ENCODE assay signal across 7 cellular contexts in genomic region chr1:150151291-150152181, GRCh38. TPM values are rescaled to one million over a fixed set of nuclear protein-coding genes. Genes with fewer than 3 reads are reported as not detected.
DNase-seq lines count a peak whose midpoint lies in the region; ATAC-seq, FAIRE-seq and TF ChIP-seq lines count a peak whose summit lies in the region.

No MANE protein-coding gene starts in this region.

- H2BK120ac ChIP-seq in H1 (replicated peaks; ENCODE audit: low read depth, low read length) = no peak overlapping the region

- no peak for TF ChIP-seq EP300 in H1 (IDR thresholded peaks at IDR 0.05; ENCODE audit: borderline replicate concordance in 1 of 2, low read depth in 2 of 2, low read length in 2 of 2)

- H3K9me3 ChIP-seq in HCT116 (ENCODE audit: control insufficient read depth in 1 of 2, insufficient read depth in 1 of 2, low read depth in 1 of 2, low read length in 2 of 2) (no peaks in the 10 kb centered on the region), H1 (ENCODE audit: insufficient read depth in 2 of 2, low read depth in 1 of 2, low read length in 1 of 2) (no peaks in the 10 kb centered on the region), neural progenitor cell (ENCODE audit: low read depth) (no peaks in the 10 kb centered on the region)

- POLR2A ChIA-PET in HCT116 (lab: Charles Lee) (no interaction called here), H1 (lab: Charles Lee; ENCODE audit: partially characterized antibody) (interaction anchor here (0.7 to 6.4 kb wide), 5 partner anchors 12 to 302 kb away, joined by 3 to 87 read pairs (median 5); a partner anchor contains a TSS)

- intact Hi-C loops in HCT116 (cut with micrococcal nuclease) = no loop called here

- peak overlapping the region; percentile 98 for H3K4me3 Mint-ChIP-seq in neural progenitor cell

- H3K18ac ChIP-seq in H1 (ENCODE audit: extremely low read depth, low read length) = no peak overlapping the region

- peak overlapping the region; percentile 99 for H3K27ac Mint-ChIP-seq in neural progenitor cell

- H2AK5ac ChIP-seq in H1 (ENCODE audit: low read depth, low read length) = no peak overlapping the region

- no peak overlapping the region for H3K23ac ChIP-seq in H1 (ENCODE audit: insufficient read length)

- TF ChIP-seq CTCF in HCT116 (IDR thresholded peaks at IDR 0.05 in 2 of 3, conservative IDR thresholded peaks at IDR 0.05 in 1 of 3; ENCODE audit: borderline replicate concordance in 1 of 3, insufficient read depth in 1 of 3, low read depth in 2 of 3, low read length in 2 of 3) (no peak), H1 (IDR thresholded peaks at IDR 0.05; ENCODE audit: control extremely low read depth in 1 of 3, insufficient read depth in 1 of 3, low read depth in 1 of 3, low read length in 3 of 3) (no peak), neural progenitor cell (IDR thresholded peaks at IDR 0.05) (no peak)

- H3K4me3 ChIP-seq in HCT116 (replicated peaks in 1 of 2; ENCODE audit: low read depth in 1 of 2, low read length in 2 of 2) (no peak overlapping the region), H1 (ENCODE audit: extremely low read depth in 1 of 4, insufficient read depth in 2 of 4, low read depth in 3 of 4, low read length in 4 of 4) (peak overlapping the region; percentile 73 to 99 (median 79)), neural progenitor cell (peak overlapping the region; percentile 95)

- BruUV-seq in HCT116 (replicated peaks; lab: Mats Ljungman, UMichigan) = TSS peak; percentile 38

- no peak for TF ChIP-seq RAD21 in HCT116 (IDR thresholded peaks at IDR 0.05; ENCODE audit: low read depth)
- TF ChIP-seq RAD21 in H1 (IDR thresholded peaks at IDR 0.05 in 1 of 2, conservative IDR thresholded peaks at IDR 0.05 in 1 of 2; ENCODE audit: low read depth in 2 of 2, low read length in 2 of 2) = no peak

- no peaks in the 10 kb centered on the region for H3K79me2 ChIP-seq in HCT116 (ENCODE audit: insufficient read depth, low read length)
- peaks cover 0 to 19% of the 10 kb centered on the region in 2 experiments; a peak in 2 of 4 replicates for H3K79me2 ChIP-seq in H1 (ENCODE audit: control insufficient read depth in 1 of 2, insufficient read depth in 2 of 2, low read length in 2 of 2)
- H3K79me2 ChIP-seq in neural progenitor cell (ENCODE audit: low read depth) = peaks cover 53% of the 10 kb centered on the region

- peaks cover 14% of the 10 kb centered on the region for H3K23me2 ChIP-seq in H1 (ENCODE audit: low read depth, low read length)

- H3F3A ChIP-seq in neural progenitor cell (ENCODE audit: low read depth) = peaks cover 18% of the 10 kb centered on the region

- H4K91ac ChIP-seq in H1 (replicated peaks; ENCODE audit: insufficient read length, low read length) = peak overlapping the region; percentile 5

- CTCF ChIA-PET in HCT116 (lab: Charles Lee) (no interaction called here), H1 (lab: Charles Lee; ENCODE audit: partially characterized antibody) (interaction anchor here (1.0 to 4.1 kb wide), 4 partner anchors 10 to 50 kb away, joined by 3 to 20 read pairs (median 5); no protein-coding TSS in a partner anchor)

- H3K9ac ChIP-seq in HCT116 (ENCODE audit: low read length) (no peak overlapping the region), H1 (replicated peaks in 1 of 4; ENCODE audit: extremely low read depth in 1 of 4, low read depth in 3 of 4, low read length in 3 of 4) (peak overlapping the region in 2 of 4 experiments; percentile 74 to 79; a peak in 3 of 7 replicates), neural progenitor cell (peak overlapping the region; percentile 83)

- H4K20me1 ChIP-seq in HCT116 (ENCODE audit: insufficient read depth) = no peaks in the 10 kb centered on the region
- peaks cover 0 to 5% of the 10 kb centered on the region in 2 experiments for H4K20me1 ChIP-seq in H1 (replicated peaks in 1 of 2; ENCODE audit: control insufficient read depth in 1 of 2, insufficient read depth in 2 of 2, low read length in 2 of 2)
- H4K20me1 ChIP-seq in neural progenitor cell (ENCODE audit: low read depth) = peaks cover 46% of the 10 kb centered on the region

- no peaks in the 10 kb centered on the region for H3K9me2 ChIP-seq in HCT116 (ENCODE audit: insufficient read depth)

- no peak overlapping the region; the same call in 1 of the 2 replicates for H2BK12ac ChIP-seq in H1 (ENCODE audit: low read depth, low read length)

- H3K56ac ChIP-seq in H1 (replicated peaks; ENCODE audit: insufficient read length, low read depth, low read length) = no peak overlapping the region

- 0 out of 2 replicates have a peak overlapping the region, but pooled peaks have one; percentile 31 for H2BK15ac ChIP-seq in H1 (ENCODE audit: low read length)

- DNase-seq in HCT116 (ENCODE audit: low read depth, low spot score) (no peak), H1 (ENCODE audit: low read depth in 1 of 2, low spot score in 2 of 2) (no peak), neural progenitor cell (ENCODE audit: low spot score) (no peak), ureter (ENCODE audit: low spot score) (peak; percentile 63)
- DNase-seq in activated CD4-positive, alpha-beta T cell treated with anti-CD3 and anti-CD28 coated beads, Interleukin-2, amount 50 U/mL, for 1 hour = peak; percentile 69

- no peaks in the 10 kb centered on the region for H3K9me3 Mint-ChIP-seq in neural progenitor cell

- H3K27me3 Mint-ChIP-seq in neural progenitor cell (ENCODE audit: insufficient read depth, low read depth) = peaks cover 11% of the 10 kb centered on the region

- 69% methylated on average over 15 of the region's 15 CpGs; no CpG with 5 or more reads in 1 of the 2 experiments for WGBS in H1 (ENCODE audit: extremely low coverage in 1 of 2, insufficient coverage in 1 of 2, insufficient read length in 1 of 2, insufficient replicate concordance in 2 of 2, low coverage in 1 of 2, low lambda C conversion rate in 2 of 2, missing lambda C conversion rate in 1 of 2), 2 experiments

- no peak for FAIRE-seq in H1 (lab: Jason Lieb, UNC)

- H3K27ac ChIP-seq in HCT116 (ENCODE audit: low read depth, low read length) = no peak overlapping the region
- H3K27ac ChIP-seq in H1 (ENCODE audit: low read depth, low read length) = no peak overlapping the region
- no peak overlapping the region for H3K27ac ChIP-seq in neural progenitor cell

- H3K36me3 Mint-ChIP-seq in neural progenitor cell = peaks cover 41% of the 10 kb centered on the region

- H2BK20ac ChIP-seq in H1 (ENCODE audit: low read length) = no peak overlapping the region

- H3K27me3 ChIP-seq in HCT116 (ENCODE audit: insufficient read depth, low read length) (no peaks in the 10 kb centered on the region), H1 (replicated peaks in 1 of 4; ENCODE audit: control insufficient read depth in 3 of 4, extremely low read depth in 1 of 4, insufficient read depth in 3 of 4, low read length in 3 of 4) (peaks cover 0 to 2% (median 0%) of the 10 kb centered on the region in 4 experiments; a peak in 1 of 7 replicates), neural progenitor cell (no peaks in the 10 kb centered on the region)

- TF ChIP-seq POLR2A in HCT116 (IDR thresholded peaks at IDR 0.05; ENCODE audit: borderline replicate concordance, extremely low read depth, insufficient read depth, insufficient read length) (no peak), H1 (IDR thresholded peaks at IDR 0.05; ENCODE audit: control extremely low read depth in 1 of 2, low read depth in 2 of 2, low read length in 2 of 2) (peak in 1 of 2 experiments; percentile 13; a peak in 1 of 3 replicates)

- H3K36me3 ChIP-seq in HCT116 (ENCODE audit: control insufficient read depth in 1 of 2, insufficient read depth in 2 of 2, low read length in 2 of 2) (no peaks in the 10 kb centered on the region; a peak in 1 of 4 replicates), H1 (ENCODE audit: control insufficient read depth in 2 of 4, insufficient read depth in 4 of 4, low read length in 3 of 4) (peaks cover 7 to 33% (median 25%) of the 10 kb centered on the region in 4 experiments; a peak in 6 of 8 replicates), neural progenitor cell (peaks cover 6% of the 10 kb centered on the region)

- RAD21 ChIA-PET in HCT116 (lab: Charles Lee; ENCODE audit: low non-redundant PET in 1 of 2, low total read pairs in 2 of 2, uncharacterized antibody in 2 of 2, unreplicated experiment in 2 of 2) = no interaction called here

- ATAC-seq in HCT116 (no peak), GM18858 (IDR thresholded peaks at IDR 0.05; ENCODE audit: unreplicated experiment) (no peak), GM21381 (IDR thresholded peaks at IDR 0.05; ENCODE audit: unreplicated experiment) (no peak)

- peaks cover 6 to 15% of the 10 kb centered on the region in 2 experiments; a peak in 3 of 4 replicates for H3K4me1 ChIP-seq in HCT116 (ENCODE audit: control insufficient read depth in 1 of 2, insufficient read depth in 2 of 2, low read length in 2 of 2)
- H3K4me1 ChIP-seq in H1 (replicated peaks in 1 of 4; ENCODE audit: control insufficient read depth in 3 of 4, insufficient read depth in 4 of 4, low read length in 3 of 4) = peaks cover 0 to 14% (median 5%) of the 10 kb centered on the region in 4 experiments; a peak in 6 of 7 replicates
- peaks cover 21% of the 10 kb centered on the region for H3K4me1 ChIP-seq in neural progenitor cell

- H4K8ac ChIP-seq in H1 (ENCODE audit: extremely low read depth, insufficient read depth, low read length) = no peak overlapping the region

- H2BK5ac ChIP-seq in H1 (ENCODE audit: low read depth, low read length) = no peak overlapping the region

- H3K14ac ChIP-seq in H1 (ENCODE audit: insufficient read length) = no peak overlapping the region

- no peak overlapping the region for H3K4ac ChIP-seq in H1 (replicated peaks; ENCODE audit: insufficient read length, low read depth, low read length)

- no peaks in the 10 kb centered on the region for H3K79me1 ChIP-seq in H1 (ENCODE audit: low read depth, low read length)

- no peak overlapping the region for H4K5ac ChIP-seq in H1 (ENCODE audit: insufficient read length, low read depth, low read length)

- H3K4me1 Mint-ChIP-seq in neural progenitor cell = peaks cover 44% of the 10 kb centered on the region

- H3K4me2 ChIP-seq in HCT116 (ENCODE audit: low read length) (no peak overlapping the region), H1 (ENCODE audit: insufficient read depth in 1 of 2, low read depth in 2 of 2, low read length in 2 of 2) (peak overlapping the region; percentile 86 to 96), neural progenitor cell (peak overlapping the region; percentile 98)

- no peak overlapping the region for H2AFZ ChIP-seq in HCT116 (ENCODE audit: low read depth, low read length, poor library complexity, severe bottlenecking)
- no peak overlapping the region for H2AFZ ChIP-seq in H1 (ENCODE audit: low read length)
- no peak overlapping the region for H2AFZ ChIP-seq in neural progenitor cell (replicated peaks)

RNA-seq across cellular contexts. Expression of gene PLEKHO1, which starts 1.8 kb away (rescaled TPM):
- 6.9 TPM for total RNA-seq in HCT116 (2021; ENCODE audit: unreplicated experiment)
- 3.4 and 4.3 TPM in 2 replicates for polyA plus RNA-seq in HCT116 (2012)
- 35.0 and 37.0 TPM in 2 replicates for total RNA-seq in H1 (2021; fragmentation: NEBNext Ultra II Directional; extraction: Animal tissue kit (Norgen Biotek cat#: 25700))
- polyA plus RNA-seq in H1 (2011; rRNA removed) = 23.2 and 26.0 TPM in 2 replicates
- polyA plus RNA-seq in H1 (2011; cell fraction: cytosol; rRNA removed) = 26.6 TPM
- polyA plus RNA-seq in H1 (2011; cell fraction: nucleus; rRNA removed) = 43.8 TPM
- polyA plus RNA-seq in H1 (2012, experiment 1 of 2) = 26.9 to 31.0 TPM (median 29.7 TPM) in 4 replicates
- 34.8 TPM for polyA plus RNA-seq in H1 (2012, experiment 2 of 2)
- 30.7 TPM for polyA plus RNA-seq in H1 (2013, experiment 1 of 2)
- polyA plus RNA-seq in H1 (2013, experiment 2 of 2) = 30.3 TPM
- 11.9 and 12.5 TPM in 2 replicates for polyA minus RNA-seq in H1 (2011; rRNA and poly(A)+ RNA removed)
- polyA minus RNA-seq in H1 (2011; cell fraction: cytosol; rRNA and poly(A)+ RNA removed) = 13.4 TPM
- polyA minus RNA-seq in H1 (2011; cell fraction: nucleus; rRNA and poly(A)+ RNA removed) = 19.0 TPM
- 39.3 and 43.3 TPM in 2 replicates for total RNA-seq in neural progenitor cell (ENCODE audit: low replicate concordance)
- 28.9 TPM for total RNA-seq in ureter

Comparison
In these comparisons a context has a peak if more than half of its experiments do, and no peak if none do; other contexts are left out.
1. DNase-seq: peak in activated CD4-positive, alpha-beta T cell treated with anti-CD3 and anti-CD28 coated beads, Interleukin-2, amount 50 U/mL, for 1 hour (single experiment) and ureter (single experiment); none in HCT116 (single experiment), H1 (0 of 2) and neural progenitor cell (single experiment).
2. H3K4me3 ChIP-seq: peak in H1 (4 of 4) and neural progenitor cell (single experiment); none in HCT116 (0 of 2).